19 cellular contexts compared by ENCODE assay signal in genomic region chr1:59421232-59421920, GRCh38.
A peak's percentile ranks its signal among the peaks of the same experiment; 100 is the strongest.
DNase-seq lines count a peak whose midpoint lies in the region; ATAC-seq, FAIRE-seq and TF ChIP-seq lines count a peak whose summit lies in the region.
"Had no signal": no experiment of that assay in that cellular context is flagged by ENCODE, and none has a peak within 500 bp of the region (broad histone marks: within the 10 kb centered on the region; RNA-seq: fewer than 3 reads in every experiment).

No MANE protein-coding gene starts in this region.

- H3K4me3 ChIP-seq in HepG2 (replicated peaks in 1 of 3; ENCODE audit: insufficient read depth in 1 of 3, low read depth in 2 of 3, low read length in 3 of 3): no peak overlapping the region
- H3K4me3 ChIP-seq in right lobe of liver: no peak overlapping the region
- H3K4me3 ChIP-seq in liver (ENCODE audit: low read depth in 1 of 3, low read length in 3 of 3): no peak overlapping the region
- H3K4me3 ChIP-seq in psoas muscle: no peak overlapping the region
- H3K4me3 ChIP-seq in MG63: no peak overlapping the region
- H3K4me3 ChIP-seq in CD4-positive, alpha-beta memory T cell (ENCODE audit: low read length in 2 of 2): no peak overlapping the region
- H3K4me3 ChIP-seq: BLaER1 had no signal

- H3K36me3 Mint-ChIP-seq in CD4-positive, alpha-beta memory T cell: no peaks in the 10 kb centered on the region
- H3K36me3 Mint-ChIP-seq: CD14-positive monocyte; CD8-positive, alpha-beta T cell had no signal

- H3K27me3 ChIP-seq in HepG2 (ENCODE audit: control insufficient read depth in 1 of 2, insufficient read depth in 2 of 2, low read length in 2 of 2) (no peaks in the 10 kb centered on the region), right lobe of liver (no peaks in the 10 kb centered on the region), liver (ENCODE audit: control insufficient read depth in 4 of 4, insufficient read depth in 4 of 4, low read length in 3 of 4) (no peaks in the 10 kb centered on the region), psoas muscle (ENCODE audit: insufficient read depth in 3 of 3, low read length in 2 of 3) (no peaks in the 10 kb centered on the region), MG63 (no peaks in the 10 kb centered on the region)
- H3K27me3 ChIP-seq in CD4-positive, alpha-beta memory T cell (ENCODE audit: insufficient read depth, low read length): no peaks in the 10 kb centered on the region
- H3K27me3 ChIP-seq: BLaER1 had no signal

- no peaks in the 10 kb centered on the region for H3K36me3 ChIP-seq in HepG2 (replicated peaks in 1 of 2; ENCODE audit: control insufficient read depth in 1 of 2, insufficient read depth in 2 of 2, low read length in 2 of 2)
- no peaks in the 10 kb centered on the region for H3K36me3 ChIP-seq in right lobe of liver
- no peaks in the 10 kb centered on the region for H3K36me3 ChIP-seq in liver (ENCODE audit: control insufficient read depth in 4 of 4, insufficient read depth in 3 of 4, low read depth in 1 of 4, low read length in 3 of 4)
- H3K36me3 ChIP-seq in psoas muscle (ENCODE audit: insufficient read depth in 1 of 2, low read depth in 1 of 2): no peaks in the 10 kb centered on the region
- no peaks in the 10 kb centered on the region for H3K36me3 ChIP-seq in MG63
- H3K36me3 ChIP-seq in CD4-positive, alpha-beta memory T cell (ENCODE audit: insufficient read depth, low read length): no peaks in the 10 kb centered on the region
- H3K36me3 ChIP-seq: BLaER1 had no signal

- 90% methylated on average over 1 of the region's 1 CpG for WGBS in HepG2 (ENCODE audit: low lambda C conversion rate)
- WGBS in right lobe of liver (ENCODE audit: insufficient coverage, low coverage, low lambda C conversion rate, missing lambda C conversion rate): 31% methylated on average over 1 of the region's 1 CpG
- 62% methylated on average over 1 of the region's 1 CpG for WGBS in liver
- 18 to 35% (median 21%) methylated on average over 1 of the region's 1 CpG for WGBS in psoas muscle, 3 donors

- H3K9me3 ChIP-seq in HepG2 (ENCODE audit: low read length) (no peaks in the 10 kb centered on the region), right lobe of liver (no peaks in the 10 kb centered on the region), liver (ENCODE audit: control insufficient read depth in 4 of 4, low read length in 3 of 4) (no peaks in the 10 kb centered on the region), psoas muscle (no peaks in the 10 kb centered on the region), MG63 (no peaks in the 10 kb centered on the region)
- H3K9me3 ChIP-seq in CD4-positive, alpha-beta memory T cell (ENCODE audit: control insufficient read depth in 1 of 2, low read length in 2 of 2): no peaks in the 10 kb centered on the region
- H3K9me3 ChIP-seq: BLaER1 had no signal

- POLR2A ChIA-PET in HepG2 (lab: Yijun Ruan, JAX): no interaction called here
- POLR2A ChIA-PET in CD4-positive, alpha-beta memory T cell (lab: Charles Lee; ENCODE audit: partially characterized antibody): no interaction called here

- H3K9me3 Mint-ChIP-seq in CD4-positive, alpha-beta memory T cell: no peaks in the 10 kb centered on the region
- H3K9me3 Mint-ChIP-seq: CD8-positive, alpha-beta T cell; HFFc6; IgD-negative memory B cell had no signal

- in situ Hi-C loops in HepG2 (cut with HindIII; ENCODE audit: extremely low pct_ligation_motif_present, low pct_unique_long_range_greater_than_20kb): no loop called here

- DNase-seq in HepG2 (ENCODE audit: low spot score) (no peak), right lobe of liver (no peak), psoas muscle (no peak), MG63 (no peak)
- no peak for DNase-seq in CD4-positive, alpha-beta memory T cell
- DNase-seq: 8988T; Calu3; CD8-positive, alpha-beta T cell; HFFc6 had no signal

- H3K9ac ChIP-seq in HepG2 (ENCODE audit: insufficient read depth, low read depth, low read length): no peak overlapping the region
- no peak overlapping the region for H3K9ac ChIP-seq in liver (ENCODE audit: low read depth in 1 of 2, low read length in 2 of 2)
- H3K9ac ChIP-seq: BLaER1 had no signal

- no peak for TF ChIP-seq POLR2A in HepG2 (IDR thresholded peaks at IDR 0.05; ENCODE audit: insufficient read depth in 1 of 2, low read depth in 2 of 2, low read length in 2 of 2)
- TF ChIP-seq POLR2A in right lobe of liver (IDR thresholded peaks at IDR 0.05): no peak

- no peak overlapping the region for H3K27ac ChIP-seq in HepG2 (ENCODE audit: extremely low read length, insufficient read depth, low read length)
- peak overlapping the region in 1 of 3 donors; percentile 41 for H3K27ac ChIP-seq in right lobe of liver
- peak overlapping the region; percentile 2 to 69 for H3K27ac ChIP-seq in liver (ENCODE audit: low read depth in 1 of 2, low read length in 2 of 2)
- H3K27ac ChIP-seq in psoas muscle: peak overlapping the region; percentile 10
- no peak overlapping the region for H3K27ac ChIP-seq in CD4-positive, alpha-beta memory T cell (ENCODE audit: low read depth, low read length)
- H3K27ac ChIP-seq: BLaER1 had no signal

- CTCF ChIA-PET in HepG2 (lab: Yijun Ruan, JAX; ENCODE audit: low intra/inter-chr PET ratio, low total read pairs): no interaction called here
- CTCF ChIA-PET in CD4-positive, alpha-beta memory T cell (lab: Charles Lee; ENCODE audit: partially characterized antibody): no interaction called here

- TF ChIP-seq RAD21 in HepG2 (CRISPR knock-in tag; IDR thresholded peaks at IDR 0.05): no peak
- TF ChIP-seq RAD21 in liver (IDR thresholded peaks at IDR 0.05): no peak

- intact Hi-C loops in HepG2 (cut with micrococcal nuclease; ENCODE audit: unreplicated experiment): no loop called here
- intact Hi-C loops in right lobe of liver (cut with DNase I): no loop called here
- intact Hi-C loops in psoas muscle (cut with DNase I): loop anchor here (10.0 kb wide), 2 partner anchors 127 to 273 kb away; partner anchors contain the start of gene FGGY (in 1 of the 2)
- intact Hi-C loops in CD4-positive, alpha-beta memory T cell (cut with micrococcal nuclease): no loop called here

- H2AFZ ChIP-seq in HepG2 (ENCODE audit: low read length): no peak overlapping the region

- TF ChIP-seq EP300 in HepG2 (IDR thresholded peaks at IDR 0.05; ENCODE audit: low read depth in 2 of 2, low read length in 2 of 2) (no peak), HepG2 (CRISPR knock-in tag; IDR thresholded peaks at IDR 0.05; ENCODE audit: borderline replicate concordance) (no peak)

- H3K4me3 Mint-ChIP-seq in CD4-positive, alpha-beta memory T cell: no peak overlapping the region
- H3K4me3 Mint-ChIP-seq: CD14-positive monocyte; CD8-positive, alpha-beta T cell; HFFc6; IgD-negative memory B cell had no signal

- ATAC-seq in HepG2 (no peak), right lobe of liver (no peak), psoas muscle (no peak), HG03196 (IDR thresholded peaks at IDR 0.05; ENCODE audit: unreplicated experiment) (no peak)
- ATAC-seq: CD8-positive, alpha-beta T cell; HCT116 had no signal

- H3K4me1 ChIP-seq in HepG2 (ENCODE audit: insufficient read depth, low read length): peaks cover 39% of the 10 kb centered on the region
- peaks cover 0 to 42% (median 19%) of the 10 kb centered on the region in 4 donors for H3K4me1 ChIP-seq in right lobe of liver
- H3K4me1 ChIP-seq in liver (ENCODE audit: control insufficient read depth in 4 of 4, insufficient read depth in 4 of 4, low read length in 3 of 4): peaks cover 4 to 43% (median 19%) of the 10 kb centered on the region in 4 donors
- H3K4me1 ChIP-seq in psoas muscle: peaks cover 69% of the 10 kb centered on the region
- H3K4me1 ChIP-seq in CD4-positive, alpha-beta memory T cell (ENCODE audit: insufficient read depth, low read length): no peaks in the 10 kb centered on the region
- H3K4me1 ChIP-seq: BLaER1 had no signal

- no peak for FAIRE-seq in HepG2 (lab: Jason Lieb, UNC)
- FAIRE-seq: G401.6, GM12891, H54, HTR-8/SVneo had no signal

- H3K4me2 ChIP-seq in HepG2 (ENCODE audit: low read depth, low read length): no peak overlapping the region
- H3K4me2 ChIP-seq: BLaER1 had no signal

- H3K79me2 ChIP-seq in HepG2 (ENCODE audit: insufficient read depth, low read length): no peaks in the 10 kb centered on the region

- peaks cover 0 to 2% of the 10 kb centered on the region in 2 donors for H3K27me3 Mint-ChIP-seq in CD4-positive, alpha-beta memory T cell
- H3K27me3 Mint-ChIP-seq: IgD-negative memory B cell had no signal

- BruUV-seq in HepG2 (replicated peaks; lab: Mats Ljungman, UMichigan): no TSS peak

- TF ChIP-seq CTCF in HepG2 (CRISPR knock-in tag; IDR thresholded peaks at IDR 0.05) (no peak), right lobe of liver (IDR thresholded peaks at IDR 0.05) (no peak), liver (IDR thresholded peaks at IDR 0.05; ENCODE audit: low read depth, low read length, missing input control) (no peak), psoas muscle (IDR thresholded peaks at IDR 0.05) (no peak)

- no peaks in the 10 kb centered on the region for H4K20me1 ChIP-seq in HepG2 (ENCODE audit: insufficient read depth, low read length)
- H4K20me1 ChIP-seq: BLaER1 had no signal

- H3K27ac Mint-ChIP-seq in CD4-positive, alpha-beta memory T cell: no peak overlapping the region
- H3K27ac Mint-ChIP-seq: CD14-positive monocyte; CD8-positive, alpha-beta T cell; HFFc6; IgD-negative memory B cell had no signal

- no peaks in the 10 kb centered on the region for H3K4me1 Mint-ChIP-seq in CD4-positive, alpha-beta memory T cell
- H3K4me1 Mint-ChIP-seq: CD14-positive monocyte, IgD-negative memory B cell had no signal

TF ChIP-seq in HepG2, 621 proteins besides CTCF, POLR2A, EP300 and RAD21 (continues in another document):
- TF ChIP-seq HNRNPK (IDR thresholded peaks at IDR 0.05; ENCODE audit: low read depth, low read length, poor library complexity, severe bottlenecking) (peak; percentile 98), PCBP1 (IDR thresholded peaks at IDR 0.05; ENCODE audit: borderline replicate concordance, low read depth, low read length) (0 out of 2 replicates have a peak, but pooled peaks have one; percentile 29), SRF (IDR thresholded peaks at IDR 0.05; ENCODE audit: low read depth, low read length) (no peak)

TF ChIP-seq in liver, 16 proteins besides CTCF, POLR2A, EP300 and RAD21 (continues in another document):
- no peak for TF ChIP-seq MAX (IDR thresholded peaks at IDR 0.05)
- no peak for TF ChIP-seq FOXA2 (IDR thresholded peaks at IDR 0.05)
- no peak for TF ChIP-seq EGR1 (IDR thresholded peaks at IDR 0.05; ENCODE audit: low read depth in 2 of 2)
- no peak for TF ChIP-seq SP1 (IDR thresholded peaks at IDR 0.05)
- no peak for TF ChIP-seq JUND (IDR thresholded peaks at IDR 0.05)
- no peak for TF ChIP-seq GABPA (IDR thresholded peaks at IDR 0.05 in 1 of 2, conservative IDR thresholded peaks at IDR 0.05 in 1 of 2)

Comparison
In these comparisons a context has a peak if more than half of its experiments do, and no peak if none do; other contexts are left out.
1. H3K27ac ChIP-seq: peak in liver (2 of 2) and psoas muscle (single experiment); none in HepG2 (single experiment) and CD4-positive, alpha-beta memory T cell (single experiment).
2. intact Hi-C loops: an anchor here in psoas muscle (10.0 kb wide); none called in HepG2, right lobe of liver and CD4-positive, alpha-beta memory T cell.